In the genomic region with DNA sequence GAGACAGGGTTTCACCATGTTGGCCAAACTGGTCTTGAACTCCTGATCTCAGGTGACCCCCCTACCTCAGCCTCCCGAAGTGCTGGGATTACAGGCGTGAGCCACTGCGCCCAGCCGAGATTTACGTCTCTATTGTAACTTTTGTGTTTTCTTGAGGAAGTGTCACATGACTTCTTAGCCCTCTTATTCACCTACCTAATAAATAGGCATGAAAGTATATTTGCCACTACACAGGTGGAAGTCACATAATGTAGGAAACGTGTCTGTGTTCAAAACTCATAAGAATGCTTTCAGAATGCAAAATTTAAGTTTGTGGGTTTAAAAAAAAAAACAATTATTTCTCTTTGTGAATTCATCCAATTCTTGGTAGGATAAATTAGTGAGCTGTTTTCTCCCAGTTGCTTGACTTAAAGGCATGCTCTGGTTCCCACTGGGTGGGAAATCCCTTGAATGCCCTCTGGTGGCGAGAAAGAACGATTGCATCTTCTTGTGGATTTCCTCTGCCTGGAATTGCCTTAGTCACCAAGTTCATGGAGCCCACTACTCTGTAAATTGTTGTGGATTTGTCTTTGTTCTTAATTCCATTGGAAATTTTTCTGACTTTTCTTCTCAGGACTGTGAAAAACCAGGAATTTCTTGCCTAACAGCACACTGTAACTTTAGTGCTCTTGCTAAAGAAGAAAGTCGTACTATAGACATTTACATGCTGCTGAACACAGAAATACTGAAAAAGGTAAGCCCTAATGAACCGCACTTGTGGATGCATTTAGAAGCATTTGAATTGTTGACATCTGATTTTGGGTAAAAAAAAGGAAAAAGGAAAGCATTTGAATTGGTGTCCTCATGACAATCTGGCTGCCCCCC, we compare ENCODE assay signal across 8 cellular contexts.
A peak's percentile ranks its signal among the peaks of the same experiment; 100 is the strongest.
DNase-seq lines count a peak whose midpoint lies in the region; ATAC-seq and TF ChIP-seq lines count a peak whose summit lies in the region.

No MANE protein-coding gene starts in this region.

- H3K27ac Mint-ChIP-seq in brain, result no peak overlapping the region

- peaks cover 0 to 20% (median 16%) of the 10 kb centered on the region in 5 experiments for H3K9me3 Mint-ChIP-seq in brain

- no peaks in the 10 kb centered on the region for H3K36me3 ChIP-seq in GM06990 (ENCODE audit: control insufficient read depth, insufficient read depth, low read length)

- H3K4me1 Mint-ChIP-seq in brain, result no peaks in the 10 kb centered on the region

- DNase-seq in ACHN (peak; percentile 71), GM06990 (ENCODE audit: extremely low read depth, insufficient read length) (no peak), NCI-H69 (lab: John Stamatoyannopoulos, UW) (peak; percentile 66), iPS-NIHi11 (ENCODE audit: low spot score) (peak; percentile 83)
- peak; percentile 7 for DNase-seq in stimulated activated naive CD8-positive, alpha-beta T cell treated with anti-CD3 and anti-CD28 coated beads, Interleukin-15, Interleukin-2, amounts not matched to agents 100 U/mL and 50 U/mL, for 24 hours

- no peak overlapping the region for H3K4me3 ChIP-seq in GM06990 (replicated peaks; ENCODE audit: low read depth, low read length)

- H3K4me3 Mint-ChIP-seq in brain, result peak overlapping the region in 1 of 5 experiments; percentile 12

- no peaks in the 10 kb centered on the region for H3K27me3 ChIP-seq in GM06990 (replicated peaks; ENCODE audit: control insufficient read depth, insufficient read depth, low read length)

- H3K36me3 Mint-ChIP-seq in brain, result peaks cover 26% of the 10 kb centered on the region

- in situ Hi-C loops in ACHN (cut with HindIII; ENCODE audit: low pct_ligation_motif_present, low pct_unique_long_range_greater_than_20kb, low sequenced_read_pairs), result no loop called here

- ATAC-seq in HG03565 (IDR thresholded peaks at IDR 0.05; ENCODE audit: unreplicated experiment) (peak; percentile 68), HG03469 (IDR thresholded peaks at IDR 0.05; ENCODE audit: unreplicated experiment) (no peak)
- ATAC-seq in stimulated activated naive CD8-positive, alpha-beta T cell treated with anti-CD3 and anti-CD28 coated beads, Interleukin-15, Interleukin-2, amounts not matched to agents 100 U/mL and 50 U/mL, for 24 hours, result no peak

- H3K27me3 Mint-ChIP-seq in brain, result no peaks in the 10 kb centered on the region

- TF ChIP-seq CTCF in GM06990 (IDR thresholded peaks at IDR 0.05; ENCODE audit: insufficient read depth, low read length, poor library complexity, severe bottlenecking), result peak; percentile 79
- peak; percentile 69 to 86 for TF ChIP-seq CTCF in brain (conservative IDR thresholded peaks at IDR 0.05)
